In the genomic region with DNA sequence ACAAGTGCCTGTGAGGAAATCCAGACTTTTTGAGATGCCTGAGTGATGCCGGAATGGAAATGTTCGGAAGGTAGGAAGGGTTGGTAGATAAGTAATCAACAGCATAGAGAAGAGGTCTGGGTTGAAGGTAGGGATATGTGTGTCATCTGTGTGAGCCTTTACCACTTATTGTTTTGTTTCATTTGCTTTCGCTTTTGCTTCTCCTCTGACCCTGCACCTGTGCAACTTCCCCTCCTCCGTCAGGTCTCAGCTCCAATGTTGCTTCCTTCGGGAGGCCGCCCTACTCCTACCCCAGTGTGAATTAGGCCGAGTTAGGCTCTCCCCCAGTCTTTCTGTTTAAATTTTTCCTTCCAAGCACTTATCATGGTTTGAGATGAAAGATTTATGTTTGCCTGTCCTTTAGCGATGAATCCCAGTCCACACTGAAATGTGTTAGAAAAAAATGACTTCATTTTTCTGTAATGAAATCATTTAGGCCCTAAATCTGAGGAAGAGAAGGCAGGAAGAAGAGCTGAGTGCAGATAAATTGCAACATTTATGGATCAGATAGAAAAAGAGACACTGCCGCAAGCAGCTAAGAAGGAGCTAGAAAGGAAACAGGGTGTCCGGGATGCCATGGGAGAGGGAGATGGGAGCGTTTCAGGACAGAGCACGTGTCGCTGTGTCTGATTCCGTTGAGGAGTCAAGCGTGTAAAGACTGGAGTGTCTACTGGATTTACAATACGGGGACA, we compare ENCODE assay signal across 7 cellular contexts.
DNase-seq lines count a peak whose midpoint lies in the region; ATAC-seq and TF ChIP-seq lines count a peak whose summit lies in the region.

No MANE protein-coding gene starts in this region.

- no peaks in the 10 kb centered on the region for H3K9me3 ChIP-seq in Peyer's patch
- no peaks in the 10 kb centered on the region for H3K9me3 ChIP-seq in left lung

- intact Hi-C loops in left lung (cut with DNase I), result no loop called here

- H3K36me3 ChIP-seq in Peyer's patch (no peaks in the 10 kb centered on the region), left lung (no peaks in the 10 kb centered on the region)

- DNase-seq in HCEC 1CT, result peak; percentile 21
- DNase-seq in Peyer's patch, result peak in 1 of 3 donors; percentile 56
- no peak for DNase-seq in left lung
- no peak for DNase-seq in AG08396 (ENCODE audit: low spot score)
- DNase-seq in cerebellum (ENCODE audit: low spot score), result no peak
- no peak for DNase-seq in coronary artery (ENCODE audit: low spot score)

- peaks cover 3 to 12% (median 6%) of the 10 kb centered on the region in 4 donors for H3K4me1 ChIP-seq in Peyer's patch
- H3K4me1 ChIP-seq in left lung, result peaks cover 3 to 16% of the 10 kb centered on the region in 2 donors

- H3K4me3 ChIP-seq in Peyer's patch (peak overlapping the region in 1 of 4 donors; percentile 20), left lung (peak overlapping the region in 1 of 2 donors; percentile 4), coronary artery (no peak overlapping the region)

- no peak for TF ChIP-seq CTCF in Peyer's patch (IDR thresholded peaks at IDR 0.05)
- TF ChIP-seq CTCF in left lung (IDR thresholded peaks at IDR 0.05), result no peak
- no peak for TF ChIP-seq CTCF in coronary artery (IDR thresholded peaks at IDR 0.05)

- ATAC-seq in GM18867 (IDR thresholded peaks at IDR 0.05; ENCODE audit: unreplicated experiment) (peak; percentile 98), left lung (peak; percentile 57)

- no peak for TF ChIP-seq POLR2A in Peyer's patch (IDR thresholded peaks at IDR 0.05)

- H3K27me3 ChIP-seq in Peyer's patch (no peaks in the 10 kb centered on the region), left lung (no peaks in the 10 kb centered on the region)

- peak overlapping the region; percentile 20 to 72 (median 61) for H3K27ac ChIP-seq in Peyer's patch
- H3K27ac ChIP-seq in left lung, result peak overlapping the region in 1 of 2 donors; percentile 69
- peak overlapping the region in 1 of 2 donors; percentile 3 for H3K27ac ChIP-seq in coronary artery
